ENCODE assay signal across 23 cellular contexts in genomic region chr1:76141898-76142297, GRCh38.
"Had no signal": no experiment of that assay in that cellular context is flagged by ENCODE, and none has a peak within 500 bp of the region (broad histone marks: within the 10 kb centered on the region; RNA-seq: fewer than 3 reads in every experiment).

No MANE protein-coding gene starts in this region.

- H3K27me3 ChIP-seq: cardiac muscle cell, left lung, right atrium auricular region, spleen had no signal

- H3K4me1 ChIP-seq: prostate gland had no signal

- DNase-seq: activated CD4-positive, alpha-beta memory T cell treated with anti-CD3 and anti-CD28 coated beads, Interleukin-2, amount 10 ng/mL, durations not matched to agents 7 days and 5 days; activated CD4-positive, alpha-beta T cell treated with anti-CD3 and anti-CD28 coated beads for 48 hours; activated gamma-delta T cell; activated naive CD4-positive, alpha-beta T cell treated with anti-CD3 and anti-CD28 coated beads, Interleukin-2, amount 50 U/mL, for 16 hours; activated naive CD8-positive, alpha-beta T cell treated with anti-CD3 and anti-CD28 coated beads, Interleukin-2, amount 50 U/mL, for 24 hours; activated T-cell treated with anti-CD3 and anti-CD28 coated beads, Interleukin-2, amount 50 U/mL, for 72 hours; effector memory CD4-positive, alpha-beta T cell; foreskin melanocyte; immature natural killer cell; left lung; naive thymus-derived CD4-positive, alpha-beta T cell; spleen; stimulated activated CD4-positive, alpha-beta T cell treated with anti-CD3 and anti-CD28 coated beads, Interleukin-4, amount 100 ng/mL, for 1 hour; stimulated activated naive CD4-positive, alpha-beta T cell; T1000 had no signal

- ATAC-seq: activated naive CD8-positive, alpha-beta T cell treated with anti-CD3 and anti-CD28 coated beads, Interleukin-2, amount 50 U/mL, for 24 hours; activated T-cell treated with anti-CD3 and anti-CD28 coated beads, Interleukin-2, amount 50 U/mL, for 72 hours; esophagus mucosa; left lung; naive thymus-derived CD4-positive, alpha-beta T cell had no signal

- H3K4me3 ChIP-seq: cardiac muscle cell, left lung, lung, prostate gland, right atrium auricular region, spleen, thoracic aorta had no signal

- H3K4me1 Mint-ChIP-seq: activated CD4-positive, alpha-beta memory T cell treated with anti-CD3 and anti-CD28 coated beads, Interleukin-2, amount 10 ng/mL, durations not matched to agents 7 days and 5 days; activated naive CD8-positive, alpha-beta T cell treated with anti-CD3 and anti-CD28 coated beads, Interleukin-2, amount 50 U/mL, for 24 hours; immature natural killer cell had no signal

- FAIRE-seq: endothelial cell of umbilical vein had no signal

- H3K36me3 Mint-ChIP-seq: immature natural killer cell; naive thymus-derived CD4-positive, alpha-beta T cell had no signal

- H3K27ac Mint-ChIP-seq: activated CD4-positive, alpha-beta memory T cell treated with anti-CD3 and anti-CD28 coated beads, Interleukin-2, amount 10 ng/mL, durations not matched to agents 7 days and 5 days; activated naive CD8-positive, alpha-beta T cell treated with anti-CD3 and anti-CD28 coated beads, Interleukin-2, amount 50 U/mL, for 24 hours; activated T-cell treated with anti-CD3 and anti-CD28 coated beads, Interleukin-2, amount 50 U/mL, for 72 hours; immature natural killer cell; T-helper 1 cell treated with Interleukin-12 subunit alpha and Interleukin-12 subunit beta and Interleukin-4 antibody, amounts not matched to agents 30 μg/mL and 1 μg/mL, for 36 hours had no signal

- H3K36me3 ChIP-seq: cardiac muscle cell, left lung, prostate gland, right atrium auricular region, spleen, thoracic aorta had no signal

- H3K27me3 Mint-ChIP-seq: activated naive CD8-positive, alpha-beta T cell treated with anti-CD3 and anti-CD28 coated beads, Interleukin-2, amount 50 U/mL, for 24 hours had no signal

- H3K27ac ChIP-seq: cardiac muscle cell, left lung, prostate gland, spleen, thoracic aorta had no signal

- H3K4me3 Mint-ChIP-seq: activated CD4-positive, alpha-beta memory T cell treated with anti-CD3 and anti-CD28 coated beads, Interleukin-2, amount 10 ng/mL, durations not matched to agents 7 days and 5 days; activated naive CD8-positive, alpha-beta T cell treated with anti-CD3 and anti-CD28 coated beads, Interleukin-2, amount 50 U/mL, for 24 hours; activated T-cell treated with anti-CD3 and anti-CD28 coated beads, Interleukin-2, amount 50 U/mL, for 72 hours; immature natural killer cell; naive thymus-derived CD4-positive, alpha-beta T cell; T-helper 1 cell treated with Interleukin-12 subunit alpha and Interleukin-12 subunit beta and Interleukin-4 antibody, amounts not matched to agents 30 μg/mL and 1 μg/mL, for 36 hours had no signal

- H3K9me3 Mint-ChIP-seq: activated CD4-positive, alpha-beta memory T cell treated with anti-CD3 and anti-CD28 coated beads, Interleukin-2, amount 10 ng/mL, durations not matched to agents 7 days and 5 days; activated naive CD8-positive, alpha-beta T cell treated with anti-CD3 and anti-CD28 coated beads, Interleukin-2, amount 50 U/mL, for 24 hours; activated T-cell treated with anti-CD3 and anti-CD28 coated beads, Interleukin-2, amount 50 U/mL, for 72 hours; immature natural killer cell; T-helper 1 cell treated with Interleukin-12 subunit alpha and Interleukin-12 subunit beta and Interleukin-4 antibody, amounts not matched to agents 30 μg/mL and 1 μg/mL, for 36 hours had no signal

- H3K9me3 ChIP-seq: left lung, prostate gland, right atrium auricular region, spleen, thoracic aorta had no signal
